In the genomic region with DNA sequence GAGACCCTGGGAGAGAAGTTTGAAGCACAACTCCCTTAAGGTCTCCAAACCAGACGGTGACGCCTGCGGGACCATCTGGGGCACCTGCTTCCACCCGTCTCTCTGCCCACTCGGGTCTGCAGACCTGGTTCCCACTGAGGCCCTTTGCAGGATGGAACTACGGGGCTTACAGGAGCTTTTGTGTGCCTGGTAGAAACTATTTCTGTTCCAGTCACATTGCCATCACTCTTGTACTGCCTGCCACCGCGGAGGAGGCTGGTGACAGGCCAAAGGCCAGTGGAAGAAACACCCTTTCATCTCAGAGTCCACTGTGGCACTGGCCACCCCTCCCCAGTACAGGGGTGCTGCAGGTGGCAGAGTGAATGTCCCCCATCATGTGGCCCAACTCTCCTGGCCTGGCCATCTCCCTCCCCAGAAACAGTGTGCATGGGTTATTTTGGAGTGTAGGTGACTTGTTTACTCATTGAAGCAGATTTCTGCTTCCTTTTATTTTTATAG, we compare ENCODE assay signal across 1 cellular context.
A peak's percentile ranks its signal among the peaks of the same experiment; 100 is the strongest.
TF ChIP-seq lines count a peak whose summit lies in the region.

No MANE protein-coding gene starts in this region.

TF ChIP-seq in endothelial cell of umbilical vein, 7 proteins besides CTCF, POLR2A, EP300 and RAD21:
- TF ChIP-seq FOS (IDR thresholded peaks at IDR 0.05; ENCODE audit: borderline replicate concordance, insufficient read depth, low read length) (no peak), POLR2AphosphoS5 (IDR thresholded peaks at IDR 0.05; ENCODE audit: insufficient read depth, low read depth, low read length) (peak; percentile 71)
